ENCODE assay signal across 32 cellular contexts in the genomic region with DNA sequence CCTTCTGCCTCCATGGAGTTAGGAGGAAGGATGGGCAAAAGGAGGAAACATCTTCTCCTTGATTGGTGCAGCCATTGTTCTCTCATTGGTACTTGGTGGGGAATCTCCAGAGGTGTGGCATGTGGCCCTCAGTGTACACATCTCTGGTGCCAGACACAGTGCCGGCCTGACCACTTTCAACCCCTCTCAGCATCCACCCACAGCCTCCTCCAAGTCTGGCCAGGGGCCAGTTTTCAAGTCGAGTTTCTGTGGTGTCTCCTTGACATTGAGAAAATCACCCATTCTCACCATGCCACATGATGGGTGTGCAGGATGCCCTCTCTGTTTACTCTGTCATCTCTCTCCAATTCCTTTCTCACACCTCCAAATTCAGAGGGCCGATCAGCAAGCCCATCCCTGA.
"Had no signal": no experiment of that assay in that cellular context is flagged by ENCODE, and none has a peak within 500 bp of the region (broad histone marks: within the 10 kb centered on the region; RNA-seq: fewer than 3 reads in every experiment).

No MANE protein-coding gene starts in this region.

- H3K9me3 ChIP-seq: SJCRH30 had no signal

- H3K36me3 ChIP-seq: SJCRH30, WERI-Rb-1 had no signal

- H3K4me1 Mint-ChIP-seq: activated CD4-positive, alpha-beta memory T cell treated with anti-CD3 and anti-CD28 coated beads, Interleukin-2, amount 10 ng/mL, durations not matched to agents 7 days and 5 days; activated naive CD4-positive, alpha-beta T cell treated with anti-CD3 and anti-CD28 coated beads, Interleukin-2, amount 10 ng/mL, durations not matched to agents 7 days and 5 days; activated naive CD8-positive, alpha-beta T cell treated with anti-CD3 and anti-CD28 coated beads, Interleukin-2, amount 50 U/mL, for 24 hours; brain had no signal

- H3K27ac Mint-ChIP-seq: activated CD4-positive, alpha-beta memory T cell treated with anti-CD3 and anti-CD28 coated beads, Interleukin-2, amount 10 ng/mL, durations not matched to agents 7 days and 5 days; activated CD8-positive, alpha-beta memory T cell treated with anti-CD3 and anti-CD28 coated beads, Interleukin-2, amount 10 ng/mL, durations not matched to agents 7 days and 5 days; activated naive CD4-positive, alpha-beta T cell treated with anti-CD3 and anti-CD28 coated beads, Interleukin-2, amount 10 ng/mL, durations not matched to agents 7 days and 5 days; activated naive CD8-positive, alpha-beta T cell; activated naive CD8-positive, alpha-beta T cell treated with anti-CD3 and anti-CD28 coated beads, Interleukin-2, amount 50 U/mL, for 24 hours; brain had no signal

- H3K27ac ChIP-seq: SJCRH30, SK-N-MC, WERI-Rb-1 had no signal

- DNase-seq: activated CD4-positive, alpha-beta memory T cell treated with anti-CD3 and anti-CD28 coated beads, Interleukin-2, amount 10 ng/mL, durations not matched to agents 7 days and 5 days; activated CD4-positive, alpha-beta T cell treated with anti-CD3 and anti-CD28 coated beads for 1 hour; activated CD4-positive, alpha-beta T cell treated with anti-CD3 and anti-CD28 coated beads for 48 hours; activated CD4-positive, CD25-positive, alpha-beta regulatory T cell; activated CD8-positive, alpha-beta memory T cell treated with anti-CD3 and anti-CD28 coated beads for 24 hours; activated CD8-positive, alpha-beta memory T cell treated with anti-CD3 and anti-CD28 coated beads, Interleukin-2, amount 10 ng/mL, durations not matched to agents 7 days and 5 days; activated CD8-positive, alpha-beta memory T cell treated with anti-CD3 and anti-CD28 coated beads, Interleukin-2, amount 50 U/mL, for 48 hours; activated effector memory CD4-positive, alpha-beta T cell treated with Interleukin-2 at 50 U/mL for 16 hours; activated naive CD4-positive, alpha-beta T cell treated with anti-CD3 and anti-CD28 coated beads, Interleukin-2, amount 10 ng/mL, durations not matched to agents 7 days and 5 days; activated naive CD8-positive, alpha-beta T cell treated with anti-CD3 and anti-CD28 coated beads, Interleukin-2, amount 50 U/mL, for 24 hours; activated T-cell treated with anti-CD3 and anti-CD28 coated beads, Interleukin-2, amount 50 U/mL, for 48 hours; anterior cingulate cortex; caudate nucleus; cerebellar nuclear complex; Karpas-422; NCI-H1105 treated with DMSO at 0.1 percent for 48 hours; NCI-H1436 treated with DMSO at 0.1 percent for 48 hours; NCI-H1694 treated with DMSO at 0.1 percent for 48 hours; NCI-H2081; NCI-H2171 treated with DMSO at 0.1 percent for 48 hours; NCI-H2227 treated with DMSO at 0.1 percent for 48 hours; NCI-H446; NCI-H510A treated with DMSO at 0.1 percent for 48 hours; NCI-H69; NCI-H82; SHP77; SJCRH30; T1000; WERI-Rb-1 had no signal

- H3K4me3 ChIP-seq: SJCRH30, SK-N-MC had no signal

- ATAC-seq: activated CD8-positive, alpha-beta memory T cell treated with anti-CD3 and anti-CD28 coated beads, Interleukin-2, amount 10 ng/mL, durations not matched to agents 7 days and 5 days; activated naive CD8-positive, alpha-beta T cell treated with anti-CD3 and anti-CD28 coated beads, Interleukin-2, amount 50 U/mL, for 24 hours had no signal

- H3K4me3 Mint-ChIP-seq: activated CD4-positive, alpha-beta memory T cell treated with anti-CD3 and anti-CD28 coated beads, Interleukin-2, amount 10 ng/mL, durations not matched to agents 7 days and 5 days; activated CD8-positive, alpha-beta memory T cell treated with anti-CD3 and anti-CD28 coated beads, Interleukin-2, amount 10 ng/mL, durations not matched to agents 7 days and 5 days; activated naive CD4-positive, alpha-beta T cell treated with anti-CD3 and anti-CD28 coated beads, Interleukin-2, amount 10 ng/mL, durations not matched to agents 7 days and 5 days; activated naive CD8-positive, alpha-beta T cell; activated naive CD8-positive, alpha-beta T cell treated with anti-CD3 and anti-CD28 coated beads, Interleukin-2, amount 50 U/mL, for 24 hours; brain had no signal

- H3K4me1 ChIP-seq: SJCRH30 had no signal

- H3K36me3 Mint-ChIP-seq: activated CD8-positive, alpha-beta memory T cell treated with anti-CD3 and anti-CD28 coated beads, Interleukin-2, amount 10 ng/mL, durations not matched to agents 7 days and 5 days; activated naive CD4-positive, alpha-beta T cell treated with anti-CD3 and anti-CD28 coated beads, Interleukin-2, amount 10 ng/mL, durations not matched to agents 7 days and 5 days; activated naive CD8-positive, alpha-beta T cell; brain had no signal

- H3K9me3 Mint-ChIP-seq: activated CD4-positive, alpha-beta memory T cell treated with anti-CD3 and anti-CD28 coated beads, Interleukin-2, amount 10 ng/mL, durations not matched to agents 7 days and 5 days; activated naive CD4-positive, alpha-beta T cell treated with anti-CD3 and anti-CD28 coated beads, Interleukin-2, amount 10 ng/mL, durations not matched to agents 7 days and 5 days; activated naive CD8-positive, alpha-beta T cell treated with anti-CD3 and anti-CD28 coated beads, Interleukin-2, amount 50 U/mL, for 24 hours; brain had no signal

- H3K27me3 ChIP-seq: SJCRH30 had no signal
